Comparison of ENCODE assay signal across 8 cellular contexts in the genomic region with DNA sequence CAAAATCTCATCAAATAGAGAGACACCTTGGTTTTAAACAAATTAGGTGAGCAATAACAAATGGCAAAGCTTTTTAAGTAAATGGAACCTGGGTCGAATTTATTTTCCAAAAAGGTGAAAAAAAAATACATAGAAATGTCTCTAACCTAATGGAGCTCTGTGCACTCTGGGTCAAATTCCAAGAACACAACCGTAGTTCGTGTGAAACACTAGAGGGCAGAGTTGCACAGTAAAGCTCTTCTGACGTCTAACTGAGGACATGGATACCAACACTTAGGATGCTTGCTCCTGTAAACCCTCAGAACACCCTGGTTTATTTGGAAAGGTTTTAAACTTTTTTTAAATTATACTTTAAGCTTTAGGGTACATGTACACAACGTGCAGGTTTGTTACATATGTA. TPM values are rescaled to one million over a fixed set of nuclear protein-coding genes. Genes with fewer than 3 reads are reported as not detected.
A peak's percentile ranks its signal among the peaks of the same experiment; 100 is the strongest.
DNase-seq lines count a peak whose midpoint lies in the region; TF ChIP-seq lines count a peak whose summit lies in the region.

No MANE protein-coding gene starts in this region.

- H3K4me1 Mint-ChIP-seq in MCF 10A (ENCODE audit: insufficient read depth, unreplicated experiment) (no peaks in the 10 kb centered on the region), endodermal cell (peaks cover 21% of the 10 kb centered on the region), mesothelial cell of epicardium (peaks cover 5% of the 10 kb centered on the region)

- H3K27ac Mint-ChIP-seq in MCF 10A (ENCODE audit: low read depth, unreplicated experiment) (no peak overlapping the region), endodermal cell (no peak overlapping the region), mesothelial cell of epicardium (no peak overlapping the region)

- H3K4me3 Mint-ChIP-seq in MCF 10A (ENCODE audit: unreplicated experiment), result no peak overlapping the region
- no peak overlapping the region for H3K4me3 Mint-ChIP-seq in endodermal cell
- H3K4me3 Mint-ChIP-seq in mesothelial cell of epicardium, result no peak overlapping the region

- intact Hi-C loops in MCF 10A (cut with micrococcal nuclease), result loop anchor here (1.0 to 5.0 kb wide), 5 partner anchors 47 to 1042 kb away; no protein-coding TSS in a partner anchor
- intact Hi-C loops in breast epithelium (cut with DNase I; ENCODE audit: low total_unique reads), result no loop called here

- H3K9ac ChIP-seq in endodermal cell (ENCODE audit: extremely low read depth, low read length, poor library complexity, severe bottlenecking), result no peak overlapping the region

- CTCF ChIA-PET in MCF 10A (lab: Yijun Ruan, JAX), result interaction anchor here (0.6 to 6.8 kb wide), 46 partner anchors 9 to 1398 kb away, joined by 3 to 210 read pairs (median 4); no protein-coding TSS in a partner anchor

- H3K4me3 ChIP-seq in breast epithelium, result no peak overlapping the region
- H3K4me3 ChIP-seq in H7 (ENCODE audit: insufficient read depth, low read depth, low read length), result no peak overlapping the region
- H3K4me3 ChIP-seq in endodermal cell (ENCODE audit: low read length), result no peak overlapping the region

- H3K36me3 Mint-ChIP-seq in MCF 10A (ENCODE audit: insufficient read depth, unreplicated experiment) (no peaks in the 10 kb centered on the region), endodermal cell (ENCODE audit: low read depth) (peaks cover 15% of the 10 kb centered on the region), mesothelial cell of epicardium (no peaks in the 10 kb centered on the region)

- POLR2A ChIA-PET in MCF 10A (lab: Yijun Ruan, JAX), result interaction anchor here (1.8 kb wide), 1 partner anchor 295 kb away, joined by 9 read pairs; no protein-coding TSS in a partner anchor

- H3K27ac ChIP-seq in breast epithelium (no peak overlapping the region), endodermal cell (ENCODE audit: low read depth, low read length) (no peak overlapping the region)

- no peak for TF ChIP-seq POLR2A in breast epithelium (IDR thresholded peaks at IDR 0.05)

- no TSS peak for BruUV-seq in MCF 10A (replicated peaks; lab: Mats Ljungman, UMichigan)

- peaks cover 53% of the 10 kb centered on the region for H3K27me3 Mint-ChIP-seq in MCF 10A (ENCODE audit: insufficient read depth, unreplicated experiment)
- H3K27me3 Mint-ChIP-seq in endodermal cell (ENCODE audit: insufficient read depth), result no peaks in the 10 kb centered on the region
- peaks cover 36% of the 10 kb centered on the region for H3K27me3 Mint-ChIP-seq in mesothelial cell of epicardium (ENCODE audit: low read depth)

- WGBS in endodermal cell (ENCODE audit: insufficient coverage in 1 of 2, insufficient read length in 1 of 2), 2 experiments, result 0 to 1% methylated on average over 3 to 4 of the region's 5 CpGs

- H3K9me3 Mint-ChIP-seq in MCF 10A (ENCODE audit: unreplicated experiment), result peaks cover 7% of the 10 kb centered on the region
- peaks cover 7% of the 10 kb centered on the region for H3K9me3 Mint-ChIP-seq in endodermal cell
- peaks cover 12% of the 10 kb centered on the region for H3K9me3 Mint-ChIP-seq in mesothelial cell of epicardium

- TF ChIP-seq CTCF in MCF 10A (IDR thresholded peaks at IDR 0.05; ENCODE audit: unreplicated experiment) (peak; percentile 62), breast epithelium (IDR thresholded peaks at IDR 0.05) (peak in 1 of 3 donors; percentile 44), endodermal cell (conservative IDR thresholded peaks at IDR 0.05) (peak; percentile 92), mesothelial cell of epicardium (IDR thresholded peaks at IDR 0.05; ENCODE audit: unreplicated experiment) (peak; percentile 60)

- H3K9me3 ChIP-seq in breast epithelium, result no peaks in the 10 kb centered on the region
- H3K9me3 ChIP-seq in endodermal cell (ENCODE audit: control insufficient read depth, low read length), result peaks cover 13% of the 10 kb centered on the region

- peak; percentile 68 for DNase-seq in MCF 10A (ENCODE audit: unreplicated experiment)
- DNase-seq in breast epithelium (ENCODE audit: low spot score in 2 of 2), result no peak
- DNase-seq in H7, result peak; percentile 19
- peak; percentile 58 for DNase-seq in LHCN-M2 (ENCODE audit: low read depth)
- peak; percentile 79 for DNase-seq in OCI-M1 (lab: John Stamatoyannopoulos, UW)
- peak; percentile 61 for DNase-seq in endodermal cell
- no peak for DNase-seq in mesothelial cell of epicardium (ENCODE audit: low spot score in 2 of 2, unreplicated experiment in 2 of 2)
- DNase-seq in effector CD8-positive, alpha-beta T cell (lab: John Stamatoyannopoulos, UW), result no peak

- no peaks in the 10 kb centered on the region for H3K4me1 ChIP-seq in breast epithelium
- no peaks in the 10 kb centered on the region for H3K4me1 ChIP-seq in endodermal cell (ENCODE audit: control insufficient read depth, insufficient read depth, low read length)

- H3K36me3 ChIP-seq in breast epithelium (no peaks in the 10 kb centered on the region), H7 (replicated peaks; ENCODE audit: control insufficient read depth, insufficient read depth, low read length) (no peaks in the 10 kb centered on the region), endodermal cell (ENCODE audit: control insufficient read depth, insufficient read depth, low read length) (peaks cover 10% of the 10 kb centered on the region)

- H3K27me3 ChIP-seq in breast epithelium, result no peaks in the 10 kb centered on the region
- H3K27me3 ChIP-seq in H7 (ENCODE audit: control insufficient read depth, insufficient read depth, low read length), result no peaks in the 10 kb centered on the region
- no peaks in the 10 kb centered on the region for H3K27me3 ChIP-seq in endodermal cell (ENCODE audit: control insufficient read depth, insufficient read depth, low read length, poor library complexity, severe bottlenecking)

RNA-seq across cellular contexts. Expression of a gene that starts 18.9 kb away (rescaled TPM):
- total RNA-seq in MCF 10A (2022) (not detected in 2 replicates), breast epithelium (not detected), LHCN-M2 (2014; rRNA removed) (not detected in 2 replicates), endodermal cell (10 to 100 TPM; 19.0 to 19.9 TPM), mesothelial cell of epicardium (not detected in 3 replicates)
- 1.8 and 2.1 TPM in 2 replicates for total RNA-seq in H7 (2014; rRNA removed; shearing (Covaris generic))
- not detected for polyA plus RNA-seq in LHCN-M2 (2012)
- polyA plus RNA-seq in endodermal cell (2013, experiment 1 of 2), result 2.5 TPM
- polyA plus RNA-seq in endodermal cell (2013, experiment 2 of 2), result 3.5 TPM

Comparison
In these comparisons a context has a peak if more than half of its experiments do, and no peak if none do; other contexts are left out.
1. DNase-seq: peak in MCF 10A (single experiment), H7 (single experiment), LHCN-M2 (single experiment), OCI-M1 (single experiment) and endodermal cell (single experiment); none in breast epithelium (0 of 2), mesothelial cell of epicardium (0 of 2) and effector CD8-positive, alpha-beta T cell (single experiment).